In genomic region chr5:90949469-90950358, GRCh38 we compare ENCODE assay signal across 1 cellular context.
A peak's percentile ranks its signal among the peaks of the same experiment; 100 is the strongest.
TF ChIP-seq lines count a peak whose summit lies in the region.

No MANE protein-coding gene starts in this region.

TF ChIP-seq in HepG2, 621 proteins besides CTCF, POLR2A, EP300 and RAD21 (continued from another document and continues in another):
- TF ChIP-seq, protein P1, sequence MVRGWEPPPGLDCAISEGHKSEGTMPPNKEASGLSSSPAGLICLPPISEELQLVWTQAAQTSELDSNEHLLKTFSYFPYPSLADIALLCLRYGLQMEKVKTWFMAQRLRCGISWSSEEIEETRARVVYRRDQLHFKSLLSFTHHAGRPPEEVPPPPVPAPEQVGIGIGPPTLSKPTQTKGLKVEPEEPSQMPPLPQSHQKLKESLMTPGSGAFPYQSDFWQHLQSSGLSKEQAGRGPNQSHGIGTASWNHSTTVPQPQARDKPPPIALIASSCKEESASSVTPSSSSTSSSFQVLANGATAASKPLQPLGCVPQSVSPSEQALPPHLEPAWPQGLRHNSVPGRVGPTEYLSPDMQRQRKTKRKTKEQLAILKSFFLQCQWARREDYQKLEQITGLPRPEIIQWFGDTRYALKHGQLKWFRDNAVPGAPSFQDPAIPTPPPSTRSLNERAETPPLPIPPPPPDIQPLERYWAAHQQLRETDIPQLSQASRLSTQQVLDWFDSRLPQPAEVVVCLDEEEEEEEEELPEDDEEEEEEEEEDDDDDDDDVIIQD (CRISPR knock-in tag; IDR thresholded peaks at IDR 0.05; ENCODE audit: low read depth): peak; percentile 97
- TF ChIP-seq ZBTB4 (CRISPR knock-in tag; IDR thresholded peaks at IDR 0.05; ENCODE audit: borderline replicate concordance) (no peak), HDAC2 (CRISPR knock-in tag; IDR thresholded peaks at IDR 0.05) (peak; percentile 61), ZSCAN20 (CRISPR knock-in tag; IDR thresholded peaks at IDR 0.05; ENCODE audit: borderline replicate concordance) (no peak), SMAD9 (CRISPR knock-in tag; IDR thresholded peaks at IDR 0.05) (no peak), FOSL1 (CRISPR knock-in tag; IDR thresholded peaks at IDR 0.05; ENCODE audit: borderline replicate concordance) (peak; percentile 50; the same call in 1 of the 2 replicates), MIXL1 (CRISPR knock-in tag; IDR thresholded peaks at IDR 0.05) (peak; percentile 80), HNRNPUL1 (IDR thresholded peaks at IDR 0.05; ENCODE audit: low read depth, low read length) (peak; percentile 92), ZNF720 (CRISPR knock-in tag; IDR thresholded peaks at IDR 0.05) (no peak), GATAD2A (CRISPR knock-in tag; IDR thresholded peaks at IDR 0.05) (peak; percentile 87), ZNF878 (CRISPR knock-in tag; IDR thresholded peaks at IDR 0.05) (peak; percentile 28; the same call in 1 of the 2 replicates), RXRB (CRISPR knock-in tag; IDR thresholded peaks at IDR 0.05; ENCODE audit: borderline replicate concordance) (peak; percentile 43; the same call in 1 of the 2 replicates), ZNF609 (CRISPR knock-in tag; IDR thresholded peaks at IDR 0.05; ENCODE audit: borderline replicate concordance) (no peak), FOSL2 (CRISPR knock-in tag; IDR thresholded peaks at IDR 0.05) (peak; percentile 68; the same call in 1 of the 2 replicates), ZNF891 (CRISPR knock-in tag; IDR thresholded peaks at IDR 0.05) (no peak), ZSCAN12 (CRISPR knock-in tag; IDR thresholded peaks at IDR 0.05) (no peak), MXD3 (CRISPR knock-in tag; IDR thresholded peaks at IDR 0.05) (no peak), ETV5 (CRISPR knock-in tag; IDR thresholded peaks at IDR 0.05; ENCODE audit: borderline replicate concordance) (peak; percentile 30; the same call in 1 of the 2 replicates), HHEX (CRISPR knock-in tag; IDR thresholded peaks at IDR 0.05) (no peak), CREM (IDR thresholded peaks at IDR 0.05) (peak; percentile 67), CREM (CRISPR knock-in tag; IDR thresholded peaks at IDR 0.05) (no peak), ZNF644 (CRISPR knock-in tag; IDR thresholded peaks at IDR 0.05; ENCODE audit: low read depth) (peak; percentile 55; the same call in 1 of the 2 replicates), KLF16 (CRISPR knock-in tag; IDR thresholded peaks at IDR 0.05) (peak in 1 of 2 experiments; percentile 54; a peak in 1 of 4 replicates), BHLHE40 (IDR thresholded peaks at IDR 0.05; ENCODE audit: low read length) (no peak), POLR2AphosphoS5 (IDR thresholded peaks at IDR 0.05; ENCODE audit: low read depth, low read length) (peak; percentile 45; the same call in 1 of the 2 replicates), ELF3 (CRISPR knock-in tag; IDR thresholded peaks at IDR 0.05) (peak; percentile 89), MLX (CRISPR knock-in tag; IDR thresholded peaks at IDR 0.05) (0 out of 2 replicates have a peak, but pooled peaks have one; percentile 35), ZNF629 (CRISPR knock-in tag; conservative IDR thresholded peaks at IDR 0.05) (peak; percentile 49; the same call in 1 of the 2 replicates), FOXA3 (CRISPR knock-in tag; IDR thresholded peaks at IDR 0.05) (peak; percentile 86), ELK4 (CRISPR knock-in tag; IDR thresholded peaks at IDR 0.05; ENCODE audit: borderline replicate concordance) (no peak), ZNF768 (CRISPR knock-in tag; IDR thresholded peaks at IDR 0.05) (no peak), SOX13 (IDR thresholded peaks at IDR 0.05) (no peak; the same call in 1 of the 2 replicates), SOX13 (CRISPR knock-in tag; conservative IDR thresholded peaks at IDR 0.05 in 1 of 2, IDR thresholded peaks at IDR 0.05 in 1 of 2) (peak in 1 of 2 experiments; percentile 94; a peak in 2 of 4 replicates)
- TF ChIP-seq, protein P2, sequence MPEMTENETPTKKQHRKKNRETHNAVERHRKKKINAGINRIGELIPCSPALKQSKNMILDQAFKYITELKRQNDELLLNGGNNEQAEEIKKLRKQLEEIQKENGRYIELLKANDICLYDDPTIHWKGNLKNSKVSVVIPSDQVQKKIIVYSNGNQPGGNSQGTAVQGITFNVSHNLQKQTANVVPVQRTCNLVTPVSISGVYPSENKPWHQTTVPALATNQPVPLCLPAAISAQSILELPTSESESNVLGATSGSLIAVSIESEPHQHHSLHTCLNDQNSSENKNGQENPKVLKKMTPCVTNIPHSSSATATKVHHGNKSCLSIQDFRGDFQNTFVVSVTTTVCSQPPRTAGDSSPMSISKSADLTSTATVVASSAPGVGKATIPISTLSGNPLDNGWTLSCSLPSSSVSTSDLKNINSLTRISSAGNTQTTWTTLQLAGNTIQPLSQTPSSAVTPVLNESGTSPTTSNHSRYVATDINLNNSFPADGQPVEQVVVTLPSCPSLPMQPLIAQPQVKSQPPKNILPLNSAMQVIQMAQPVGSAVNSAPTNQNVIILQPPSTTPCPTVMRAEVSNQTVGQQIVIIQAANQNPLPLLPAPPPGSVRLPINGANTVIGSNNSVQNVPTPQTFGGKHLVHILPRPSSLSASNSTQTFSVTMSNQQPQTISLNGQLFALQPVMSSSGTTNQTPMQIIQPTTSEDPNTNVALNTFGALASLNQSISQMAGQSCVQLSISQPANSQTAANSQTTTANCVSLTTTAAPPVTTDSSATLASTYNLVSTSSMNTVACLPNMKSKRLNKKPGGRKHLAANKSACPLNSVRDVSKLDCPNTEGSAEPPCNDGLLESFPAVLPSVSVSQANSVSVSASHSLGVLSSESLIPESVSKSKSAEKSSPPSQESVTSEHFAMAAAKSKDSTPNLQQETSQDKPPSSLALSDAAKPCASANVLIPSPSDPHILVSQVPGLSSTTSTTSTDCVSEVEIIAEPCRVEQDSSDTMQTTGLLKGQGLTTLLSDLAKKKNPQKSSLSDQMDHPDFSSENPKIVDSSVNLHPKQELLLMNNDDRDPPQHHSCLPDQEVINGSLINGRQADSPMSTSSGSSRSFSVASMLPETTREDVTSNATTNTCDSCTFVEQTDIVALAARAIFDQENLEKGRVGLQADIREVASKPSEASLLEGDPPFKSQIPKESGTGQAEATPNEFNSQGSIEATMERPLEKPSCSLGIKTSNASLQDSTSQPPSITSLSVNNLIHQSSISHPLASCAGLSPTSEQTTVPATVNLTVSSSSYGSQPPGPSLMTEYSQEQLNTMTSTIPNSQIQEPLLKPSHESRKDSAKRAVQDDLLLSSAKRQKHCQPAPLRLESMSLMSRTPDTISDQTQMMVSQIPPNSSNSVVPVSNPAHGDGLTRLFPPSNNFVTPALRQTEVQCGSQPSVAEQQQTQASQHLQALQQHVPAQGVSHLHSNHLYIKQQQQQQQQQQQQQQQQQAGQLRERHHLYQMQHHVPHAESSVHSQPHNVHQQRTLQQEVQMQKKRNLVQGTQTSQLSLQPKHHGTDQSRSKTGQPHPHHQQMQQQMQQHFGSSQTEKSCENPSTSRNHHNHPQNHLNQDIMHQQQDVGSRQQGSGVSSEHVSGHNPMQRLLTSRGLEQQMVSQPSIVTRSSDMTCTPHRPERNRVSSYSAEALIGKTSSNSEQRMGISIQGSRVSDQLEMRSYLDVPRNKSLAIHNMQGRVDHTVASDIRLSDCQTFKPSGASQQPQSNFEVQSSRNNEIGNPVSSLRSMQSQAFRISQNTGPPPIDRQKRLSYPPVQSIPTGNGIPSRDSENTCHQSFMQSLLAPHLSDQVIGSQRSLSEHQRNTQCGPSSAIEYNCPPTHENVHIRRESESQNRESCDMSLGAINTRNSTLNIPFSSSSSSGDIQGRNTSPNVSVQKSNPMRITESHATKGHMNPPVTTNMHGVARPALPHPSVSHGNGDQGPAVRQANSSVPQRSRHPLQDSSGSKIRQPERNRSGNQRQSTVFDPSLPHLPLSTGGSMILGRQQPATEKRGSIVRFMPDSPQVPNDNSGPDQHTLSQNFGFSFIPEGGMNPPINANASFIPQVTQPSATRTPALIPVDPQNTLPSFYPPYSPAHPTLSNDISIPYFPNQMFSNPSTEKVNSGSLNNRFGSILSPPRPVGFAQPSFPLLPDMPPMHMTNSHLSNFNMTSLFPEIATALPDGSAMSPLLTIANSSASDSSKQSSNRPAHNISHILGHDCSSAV (CRISPR knock-in tag; IDR thresholded peaks at IDR 0.05; ENCODE audit: borderline replicate concordance): no peak
- TF ChIP-seq, protein P3, sequence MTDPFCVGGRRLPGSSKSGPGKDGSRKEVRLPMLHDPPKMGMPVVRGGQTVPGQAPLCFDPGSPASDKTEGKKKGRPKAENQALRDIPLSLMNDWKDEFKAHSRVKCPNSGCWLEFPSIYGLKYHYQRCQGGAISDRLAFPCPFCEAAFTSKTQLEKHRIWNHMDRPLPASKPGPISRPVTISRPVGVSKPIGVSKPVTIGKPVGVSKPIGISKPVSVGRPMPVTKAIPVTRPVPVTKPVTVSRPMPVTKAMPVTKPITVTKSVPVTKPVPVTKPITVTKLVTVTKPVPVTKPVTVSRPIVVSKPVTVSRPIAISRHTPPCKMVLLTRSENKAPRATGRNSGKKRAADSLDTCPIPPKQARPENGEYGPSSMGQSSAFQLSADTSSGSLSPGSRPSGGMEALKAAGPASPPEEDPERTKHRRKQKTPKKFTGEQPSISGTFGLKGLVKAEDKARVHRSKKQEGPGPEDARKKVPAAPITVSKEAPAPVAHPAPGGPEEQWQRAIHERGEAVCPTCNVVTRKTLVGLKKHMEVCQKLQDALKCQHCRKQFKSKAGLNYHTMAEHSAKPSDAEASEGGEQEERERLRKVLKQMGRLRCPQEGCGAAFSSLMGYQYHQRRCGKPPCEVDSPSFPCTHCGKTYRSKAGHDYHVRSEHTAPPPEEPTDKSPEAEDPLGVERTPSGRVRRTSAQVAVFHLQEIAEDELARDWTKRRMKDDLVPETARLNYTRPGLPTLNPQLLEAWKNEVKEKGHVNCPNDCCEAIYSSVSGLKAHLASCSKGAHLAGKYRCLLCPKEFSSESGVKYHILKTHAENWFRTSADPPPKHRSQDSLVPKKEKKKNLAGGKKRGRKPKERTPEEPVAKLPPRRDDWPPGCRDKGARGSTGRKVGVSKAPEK (CRISPR knock-in tag; IDR thresholded peaks at IDR 0.05; ENCODE audit: borderline replicate concordance): no peak
